ENCODE assay signal across 8 cellular contexts in genomic region chr2:38835990-38836389, GRCh38. TPM values are rescaled to one million over a fixed set of nuclear protein-coding genes. Genes with fewer than 3 reads are reported as not detected.
DNase-seq lines count a peak whose midpoint lies in the region; ATAC-seq and TF ChIP-seq lines count a peak whose summit lies in the region.

No MANE protein-coding gene starts in this region.

- H3K9me3 ChIP-seq in mucosa of descending colon: no peaks in the 10 kb centered on the region
- no peaks in the 10 kb centered on the region for H3K9me3 ChIP-seq in colonic mucosa

- H3K4me3 ChIP-seq in mucosa of descending colon: no peak overlapping the region
- no peak overlapping the region for H3K4me3 ChIP-seq in colonic mucosa

- H3K36me3 ChIP-seq in mucosa of descending colon (ENCODE audit: low read depth) (no peaks in the 10 kb centered on the region), colonic mucosa (no peaks in the 10 kb centered on the region)

- no peaks in the 10 kb centered on the region for H3K27me3 ChIP-seq in colonic mucosa

- no peak overlapping the region for H3K27ac ChIP-seq in colonic mucosa

- peak; percentile 98 for ATAC-seq in GM18868 (IDR thresholded peaks at IDR 0.05; ENCODE audit: unreplicated experiment)
- peak; percentile 98 for ATAC-seq in GM21786 (IDR thresholded peaks at IDR 0.05; ENCODE audit: unreplicated experiment)
- ATAC-seq in HG03460 (IDR thresholded peaks at IDR 0.05; ENCODE audit: unreplicated experiment): peak; percentile 75
- ATAC-seq in mucosa of descending colon: peak; percentile 46

- no peak overlapping the region for H3K9ac ChIP-seq in colonic mucosa (ENCODE audit: low read depth in 2 of 2, low read length in 2 of 2)

- TF ChIP-seq CTCF in mucosa of descending colon (IDR thresholded peaks at IDR 0.05) (no peak), colonic mucosa (IDR thresholded peaks at IDR 0.05) (no peak)

- no peak for DNase-seq in mucosa of descending colon
- no peak for DNase-seq in NCI-H1092 treated with DMSO at 0.1 percent for 48 hours (lab: John Stamatoyannopoulos, UW)
- DNase-seq in HPDE6-E6E7 (ENCODE audit: extremely low spot score): no peak
- no peak for DNase-seq in colonic mucosa
- DNase-seq in Kasumi-1 (lab: John Stamatoyannopoulos, UW): no peak

- intact Hi-C loops in mucosa of descending colon (cut with DNase I, micrococcal nuclease): no loop called here
- intact Hi-C loops in colonic mucosa (cut with DNase I): no loop called here

- H3K4me1 ChIP-seq in mucosa of descending colon (ENCODE audit: low read depth) (no peaks in the 10 kb centered on the region), colonic mucosa (no peaks in the 10 kb centered on the region)

RNA-seq across cellular contexts. Expression of gene DHX57, which starts 39.7 kb away (rescaled TPM):
- total RNA-seq in mucosa of descending colon (10 to 100 TPM; 10.4 to 17.3 (median 10.5) TPM), colonic mucosa (10 to 100 TPM in 1 of 2 donors, 1 to 10 TPM in 1; 7.9 to 14.7 TPM)

RNA-seq across cellular contexts. Expression of gene MORN2, which starts 39.8 kb away (rescaled TPM):
- total RNA-seq in mucosa of descending colon (10 to 100 TPM in 2 of 3 donors, 1 to 10 TPM in 1; 8.0 to 12.1 (median 11.3) TPM), colonic mucosa (10 to 100 TPM in 1 of 2 donors, 1 to 10 TPM in 1; 9.2 to 11.5 TPM)

RNA-seq across cellular contexts. Expression of gene ARHGEF33, which starts 53.7 kb away (rescaled TPM):
- total RNA-seq in mucosa of descending colon (1 to 10 TPM in 1 of 3 donors, under 1 TPM in 2; 0.10 to 1.5 (median 0.29) TPM), colonic mucosa (under 1 TPM; 0.32 to 0.35 TPM)

RNA-seq across cellular contexts. Expression of gene GEMIN6, which starts 58.0 kb away (rescaled TPM):
- total RNA-seq in mucosa of descending colon (10 to 100 TPM in 1 of 3 donors, 1 to 10 TPM in 2; 6.4 to 11.5 (median 7.5) TPM), colonic mucosa (10 to 100 TPM in 1 of 2 donors, 1 to 10 TPM in 1; 8.8 to 18.7 TPM)

Comparison
In these comparisons a context has a peak if more than half of its experiments do, and no peak if none do; other contexts are left out.
1. ATAC-seq: peak in every context shown above with its lines; median percentile 98 in GM18868; 98 in GM21786; 75 in HG03460; 46 in mucosa of descending colon.